ENCODE assay signal across 23 cellular contexts in the genomic region with DNA sequence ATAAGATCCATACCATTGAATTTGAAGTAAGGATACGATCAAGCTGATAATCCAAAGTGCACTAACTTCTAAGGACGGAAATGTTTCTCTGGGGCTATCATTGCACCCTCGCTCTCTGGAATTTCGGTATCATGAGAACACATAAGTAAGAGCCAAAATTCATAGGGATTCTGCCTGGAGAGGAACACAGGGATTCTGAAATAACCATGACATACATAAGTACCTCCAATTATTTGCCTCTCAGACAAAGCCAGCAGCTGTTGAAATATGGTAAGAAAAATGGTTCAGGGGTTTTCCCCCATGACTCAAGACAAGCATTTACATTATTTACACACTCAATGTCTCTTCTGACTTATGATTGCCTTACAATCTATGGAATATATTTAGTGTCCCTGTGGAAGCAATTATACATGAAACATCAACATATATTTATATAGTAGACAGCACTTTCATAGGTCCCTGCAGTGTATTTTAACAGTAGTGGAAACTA.
"Had no signal": no experiment of that assay in that cellular context is flagged by ENCODE, and none has a peak within 500 bp of the region (broad histone marks: within the 10 kb centered on the region; RNA-seq: fewer than 3 reads in every experiment).

No MANE protein-coding gene starts in this region.

- H3K4me1 ChIP-seq: colonic mucosa, heart right ventricle, right lobe of liver, tibial nerve had no signal

- H3K36me3 Mint-ChIP-seq: activated naive CD8-positive, alpha-beta T cell; naive thymus-derived CD4-positive, alpha-beta T cell had no signal

- H3K4me3 ChIP-seq: cardiac muscle cell, colonic mucosa, dorsolateral prefrontal cortex, heart right ventricle, ovary, right lobe of liver, tibial nerve had no signal

- H3K4me1 Mint-ChIP-seq: naive thymus-derived CD4-positive, alpha-beta T cell had no signal

- H3K27me3 Mint-ChIP-seq: activated naive CD8-positive, alpha-beta T cell; effector memory CD8-positive, alpha-beta T cell; naive thymus-derived CD4-positive, alpha-beta T cell; progenitor cell of endocrine pancreas had no signal

- DNase-seq: activated CD4-positive, alpha-beta T cell treated with anti-CD3 and anti-CD28 coated beads for 48 hours; activated CD4-positive, alpha-beta T cell treated with anti-CD3 and anti-CD28 coated beads, Interleukin-2, amount 50 U/mL, for 48 hours; activated CD8-positive, alpha-beta memory T cell treated with anti-CD3 and anti-CD28 coated beads for 24 hours; activated effector memory CD4-positive, alpha-beta T cell treated with Interleukin-2 at 50 U/mL for 16 hours; activated naive CD4-positive, alpha-beta T cell treated with Interleukin-2 at 50 U/mL for 16 hours; anterior cingulate cortex; cerebellar nuclear complex; colonic mucosa; dorsolateral prefrontal cortex; effector memory CD8-positive, alpha-beta T cell; foreskin fibroblast; heart right ventricle; midbrain; naive thymus-derived CD4-positive, alpha-beta T cell; ovary; right lobe of liver; stimulated activated CD4-positive, alpha-beta T cell treated with anti-CD3 and anti-CD28 coated beads, Interleukin-2, amount 100 ng/mL, for 48 hours; stimulated activated naive CD4-positive, alpha-beta T cell treated with Interleukin-2 at 50 U/mL for 16 hours; WERI-Rb-1 had no signal

- H3K27ac Mint-ChIP-seq: activated naive CD8-positive, alpha-beta T cell; effector memory CD8-positive, alpha-beta T cell; naive thymus-derived CD4-positive, alpha-beta T cell; progenitor cell of endocrine pancreas had no signal

- H3K27me3 ChIP-seq: cardiac muscle cell, colonic mucosa, dorsolateral prefrontal cortex, heart right ventricle, ovary, right lobe of liver, tibial nerve had no signal

- H3K27ac ChIP-seq: cardiac muscle cell, colonic mucosa, dorsolateral prefrontal cortex, heart right ventricle, ovary, right lobe of liver, tibial nerve, WERI-Rb-1 had no signal

- H3K4me3 Mint-ChIP-seq: activated naive CD8-positive, alpha-beta T cell; effector memory CD8-positive, alpha-beta T cell; naive thymus-derived CD4-positive, alpha-beta T cell had no signal

- H3K9me3 ChIP-seq: colonic mucosa, ovary, right lobe of liver had no signal

- H3K36me3 ChIP-seq: cardiac muscle cell, colonic mucosa, heart right ventricle, ovary, right lobe of liver, tibial nerve, WERI-Rb-1 had no signal
